ENCODE assay signal across 8 cellular contexts in genomic region chr19:57389194-57389729, GRCh38. TPM values are rescaled to one million over a fixed set of nuclear protein-coding genes. Genes with fewer than 3 reads are reported as not detected.
DNase-seq lines count a peak whose midpoint lies in the region; ATAC-seq and TF ChIP-seq lines count a peak whose summit lies in the region.

No MANE protein-coding gene starts in this region.

- H3K36me3 Mint-ChIP-seq in mesothelial cell of epicardium: peaks cover 16% of the 10 kb centered on the region

- H3K27ac Mint-ChIP-seq in mesothelial cell of epicardium: peak overlapping the region; percentile 98

- POLR2A ChIA-PET in HEK293T (lab: Yijun Ruan, JAX): interaction anchor here (0.8 to 1.2 kb wide), 3 partner anchors 26 to 46 kb away, joined by 4 to 7 read pairs (median 5); partner anchors contain the start of genes TRAPPC2B, ZNF304, ZNF547 and ZNF749

- H3K4me3 Mint-ChIP-seq in mesothelial cell of epicardium: peak overlapping the region; percentile 93

- H3K27me3 Mint-ChIP-seq in mesothelial cell of epicardium (ENCODE audit: low read depth): peaks cover 3% of the 10 kb centered on the region

- DNase-seq in body of pancreas (no peak), mesothelial cell of epicardium (ENCODE audit: low spot score in 2 of 2, unreplicated experiment in 2 of 2) (no peak), DMS153 treated with DMSO at 0.1 percent for 48 hours (lab: John Stamatoyannopoulos, UW; ENCODE audit: unreplicated experiment) (no peak), HEK293T (ENCODE audit: extremely low spot score) (no peak)
- no peak for DNase-seq in activated CD4-positive, CD25-positive, alpha-beta regulatory T cell (lab: John Stamatoyannopoulos, UW)

- peak; percentile 9 for ATAC-seq in HG03159 (IDR thresholded peaks at IDR 0.05; ENCODE audit: unreplicated experiment)
- no peak for ATAC-seq in body of pancreas
- no peak for ATAC-seq in HG03439 (IDR thresholded peaks at IDR 0.05; ENCODE audit: unreplicated experiment)

- peaks cover 14% of the 10 kb centered on the region for H3K4me1 ChIP-seq in body of pancreas

- peak overlapping the region in 1 of 2 donors; percentile 82 for H3K4me3 ChIP-seq in body of pancreas

- H3K36me3 ChIP-seq in body of pancreas (replicated peaks in 1 of 2; ENCODE audit: insufficient read depth in 1 of 2, low read depth in 2 of 2): no peaks in the 10 kb centered on the region

- H3K9me3 ChIP-seq in body of pancreas: no peaks in the 10 kb centered on the region

- CTCF ChIA-PET in HEK293T (lab: Yijun Ruan, JAX): no interaction called here

- H3K9me3 Mint-ChIP-seq in mesothelial cell of epicardium: no peaks in the 10 kb centered on the region

- H3K27ac ChIP-seq in 22Rv1 (peak overlapping the region; percentile 79), body of pancreas (peak overlapping the region; percentile 76 to 87 (median 78))

- peaks cover 15% of the 10 kb centered on the region for H3K4me1 Mint-ChIP-seq in mesothelial cell of epicardium

- 51 to 59% methylated on average over 10 to 11 of the region's 11 CpGs for WGBS in body of pancreas, 2 donors

- no peak for TF ChIP-seq POLR2A in body of pancreas (IDR thresholded peaks at IDR 0.05)

- H3K27me3 ChIP-seq in body of pancreas: no peaks in the 10 kb centered on the region

- intact Hi-C loops in body of pancreas (cut with DNase I): no loop called here

- TF ChIP-seq CTCF in 22Rv1 (IDR thresholded peaks at IDR 0.05) (no peak), body of pancreas (IDR thresholded peaks at IDR 0.05) (no peak), mesothelial cell of epicardium (IDR thresholded peaks at IDR 0.05; ENCODE audit: unreplicated experiment) (no peak)

TF ChIP-seq in HEK293T, 16 proteins besides CTCF, POLR2A, EP300 and RAD21:
- no peak for TF ChIP-seq HDGF (IDR thresholded peaks at IDR 0.05; ENCODE audit: borderline replicate concordance)
TF ChIP-seq in HEK293T: peak in this region for 0.

RNA-seq across cellular contexts. Expression of gene ZNF548, which starts 0.4 kb away (rescaled TPM):
- total RNA-seq in body of pancreas: 1 to 10 TPM; 6.6 to 7.5 TPM
- total RNA-seq in mesothelial cell of epicardium: 39.1 to 41.1 TPM (median 40.5 TPM) in 3 replicates

RNA-seq across cellular contexts. Expression of gene ZNF17, which starts 21.7 kb away (rescaled TPM):
- 1 to 10 TPM; 3.6 to 9.1 TPM for total RNA-seq in body of pancreas
- 16.3 to 18.4 TPM (median 17.4 TPM) in 3 replicates for total RNA-seq in mesothelial cell of epicardium

RNA-seq across cellular contexts. Expression of gene TRAPPC2B, which starts 25.9 kb away (rescaled TPM):
- total RNA-seq in body of pancreas: 1 to 10 TPM; 2.6 to 8.6 TPM
- 10.3 to 12.4 TPM (median 12.2 TPM) in 3 replicates for total RNA-seq in mesothelial cell of epicardium

RNA-seq across cellular contexts. Expression of gene ZNF547, which starts 25.9 kb away (rescaled TPM):
- total RNA-seq in body of pancreas: 1 to 10 TPM in 1 of 2 donors, not detected in 1; 3.9 TPM
- 3.9 to 6.8 TPM (median 4.7 TPM) in 3 replicates for total RNA-seq in mesothelial cell of epicardium

RNA-seq across cellular contexts. Expression of gene ZNF304, which starts 38.2 kb away (rescaled TPM):
- total RNA-seq in body of pancreas: 1 to 10 TPM; 2.9 to 4.0 TPM
- total RNA-seq in mesothelial cell of epicardium: 12.2 to 13.6 TPM (median 13.2 TPM) in 3 replicates
